In genomic region chr11:112628676-112629075, GRCh38 we compare ENCODE assay signal across 24 cellular contexts.
"Had no signal": no experiment of that assay in that cellular context is flagged by ENCODE, and none has a peak within 500 bp of the region (broad histone marks: within the 10 kb centered on the region; RNA-seq: fewer than 3 reads in every experiment).

No MANE protein-coding gene starts in this region.

- H3K4me2 ChIP-seq: neural progenitor cell, smooth muscle cell had no signal

- H3K4me1 ChIP-seq: lower lobe of right lung, parathyroid adenoma, right lobe of liver, testis, tibial artery had no signal

- H3K4me3 ChIP-seq: lower lobe of right lung, neural progenitor cell, right lobe of liver, smooth muscle cell, testis, tibial artery had no signal

- H3K9ac ChIP-seq: neural progenitor cell, parathyroid adenoma had no signal

- H3K36me3 Mint-ChIP-seq: naive B cell; natural killer cell treated with Interleukin-12 subunit alpha and Interleukin-12 subunit beta and Interleukin-15 and Interleukin-18, amount 100 ng/mL, for 72 hours; neural progenitor cell; type B pancreatic cell had no signal

- H3K79me2 ChIP-seq: parathyroid adenoma had no signal

- H3K36me3 ChIP-seq: lower lobe of right lung, neural progenitor cell, right lobe of liver, tibial artery had no signal

- ATAC-seq: effector memory CD8-positive, alpha-beta T cell; left ventricle myocardium superior; lower lobe of right lung; natural killer cell treated with Interleukin-12 subunit alpha and Interleukin-12 subunit beta and Interleukin-15 and Interleukin-18, amount 100 ng/mL, for 72 hours; right lobe of liver; stimulated activated naive CD8-positive, alpha-beta T cell treated with anti-CD3 and anti-CD28 coated beads, Interleukin-15, amount 100 ng/mL, for 72 hours had no signal

- H3K4me1 Mint-ChIP-seq: naive B cell had no signal

- H3K4me3 Mint-ChIP-seq: effector memory CD8-positive, alpha-beta T cell; naive B cell; natural killer cell treated with Interleukin-12 subunit alpha and Interleukin-12 subunit beta and Interleukin-15 and Interleukin-18, amount 100 ng/mL, for 72 hours; neural progenitor cell; stimulated activated naive CD8-positive, alpha-beta T cell treated with anti-CD3 and anti-CD28 coated beads, Interleukin-15, amount 100 ng/mL, for 72 hours; type B pancreatic cell had no signal

- DNase-seq: cortex of kidney; effector memory CD8-positive, alpha-beta T cell; erythroblast; left ventricle myocardium superior; lower lobe of right lung; naive B cell; right lobe of liver; stimulated activated CD4-positive, alpha-beta T cell treated with anti-CD3 and anti-CD28 coated beads, Interleukin-12 subunit alpha, Interleukin-12 subunit beta, amount 100 ng/mL, for 4 hours; stimulated activated CD4-positive, alpha-beta T cell treated with anti-CD3 and anti-CD28 coated beads, Interleukin-1b, Interleukin-23, amount 100 ng/mL, for 48 hours; stimulated activated CD4-positive, alpha-beta T cell treated with anti-CD3 and anti-CD28 coated beads, Interleukin-4, amount 100 ng/mL, for 1 hour; stimulated activated CD8-positive, alpha-beta memory T cell treated with anti-CD3 and anti-CD28 coated beads, Interleukin-4, amount 100 ng/mL, for 48 hours; stimulated activated naive CD4-positive, alpha-beta T cell; stimulated activated naive CD8-positive, alpha-beta T cell treated with anti-CD3 and anti-CD28 coated beads, Interleukin-15, amount 100 ng/mL, for 72 hours; testis; tibial artery had no signal

- H3K9me3 ChIP-seq: lower lobe of right lung, right lobe of liver, testis, tibial artery had no signal

- H3K9me3 Mint-ChIP-seq: effector memory CD8-positive, alpha-beta T cell; natural killer cell treated with Interleukin-12 subunit alpha and Interleukin-12 subunit beta and Interleukin-15 and Interleukin-18, amount 100 ng/mL, for 72 hours; neural progenitor cell; stimulated activated naive CD8-positive, alpha-beta T cell treated with anti-CD3 and anti-CD28 coated beads, Interleukin-15, amount 100 ng/mL, for 72 hours; type B pancreatic cell had no signal

- H3K27me3 ChIP-seq: neural progenitor cell, right lobe of liver, testis, tibial artery had no signal

- H3K27ac ChIP-seq: lower lobe of right lung, neural progenitor cell, parathyroid adenoma, right lobe of liver, testis, tibial artery had no signal

- H2AFZ ChIP-seq: neural progenitor cell, parathyroid adenoma had no signal

- H3K27ac Mint-ChIP-seq: effector memory CD8-positive, alpha-beta T cell; naive B cell; natural killer cell treated with Interleukin-12 subunit alpha and Interleukin-12 subunit beta and Interleukin-15 and Interleukin-18, amount 100 ng/mL, for 72 hours; neural progenitor cell; progenitor cell of endocrine pancreas; stimulated activated naive CD8-positive, alpha-beta T cell treated with anti-CD3 and anti-CD28 coated beads, Interleukin-15, amount 100 ng/mL, for 72 hours; type B pancreatic cell had no signal

- FAIRE-seq: endometrium, frontal cortex, keratinocyte had no signal
